In the genomic region with DNA sequence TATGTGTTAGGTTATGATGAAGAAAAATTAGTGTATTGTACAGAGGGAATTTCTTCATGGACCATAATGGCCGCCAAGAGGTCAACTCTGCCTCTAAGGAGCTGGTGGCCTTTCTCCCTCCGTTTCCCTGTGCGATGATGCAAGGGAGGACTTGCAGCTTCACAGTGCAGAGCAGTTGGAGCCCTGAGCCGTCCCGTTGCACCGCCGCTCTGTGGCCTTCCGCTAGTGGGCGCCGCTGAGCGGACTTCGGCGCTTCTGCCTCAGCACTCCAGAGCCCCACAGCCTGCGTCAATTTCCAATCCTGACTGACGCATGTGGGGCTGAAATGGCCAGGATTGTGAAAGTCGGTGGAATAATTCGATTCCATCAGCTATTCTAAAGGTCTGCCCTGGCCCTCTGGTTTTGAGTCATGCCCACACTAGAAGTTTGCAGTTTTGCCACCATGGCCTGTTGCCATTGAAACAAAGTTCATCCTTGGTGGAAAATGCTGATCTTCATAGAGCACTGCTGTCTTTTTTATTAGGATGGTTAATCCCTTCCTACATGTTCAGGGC, we compare ENCODE assay signal across 8 cellular contexts. TPM values are rescaled to one million over a fixed set of nuclear protein-coding genes. Genes with fewer than 3 reads are reported as not detected.
DNase-seq lines count a peak whose midpoint lies in the region; ATAC-seq and TF ChIP-seq lines count a peak whose summit lies in the region.

No MANE protein-coding gene starts in this region.

- H3K4me1 Mint-ChIP-seq in progenitor cell of endocrine pancreas (ENCODE audit: low read depth): no peaks in the 10 kb centered on the region

- ATAC-seq in GM19397 (IDR thresholded peaks at IDR 0.05; ENCODE audit: unreplicated experiment): no peak

- no peaks in the 10 kb centered on the region for H3K36me3 Mint-ChIP-seq in progenitor cell of endocrine pancreas (ENCODE audit: insufficient read depth)

- peak; percentile 32 for DNase-seq in NCI-H748 (lab: John Stamatoyannopoulos, UW; ENCODE audit: unreplicated experiment)
- DNase-seq in NCI-H748 treated with DMSO at 0.1 percent for 48 hours (lab: John Stamatoyannopoulos, UW): no peak
- peak; percentile 85 for DNase-seq in KBM-7
- peak; percentile 71 for DNase-seq in activated CD8-positive, alpha-beta memory T cell treated with anti-CD3 and anti-CD28 coated beads for 24 hours
- DNase-seq in germinal center (ENCODE audit: low spot score): peak; percentile 49
- peak; percentile 67 for DNase-seq in progenitor cell of endocrine pancreas (ENCODE audit: low spot score, unreplicated experiment)
- no peak for DNase-seq in NCI-H446 (lab: John Stamatoyannopoulos, UW)

- no peaks in the 10 kb centered on the region for H3K9me3 Mint-ChIP-seq in progenitor cell of endocrine pancreas (ENCODE audit: low read depth)

- peak; percentile 84 for TF ChIP-seq CTCF in progenitor cell of endocrine pancreas (IDR thresholded peaks at IDR 0.05; ENCODE audit: unreplicated experiment)

- H3K27ac Mint-ChIP-seq in progenitor cell of endocrine pancreas: no peak overlapping the region

- in situ Hi-C loops in KBM-7 (cut with MboI; ENCODE audit: low pct_unique_long_range_greater_than_20kb, low sequenced_read_pairs): no loop called here

- no peak overlapping the region for H3K4me3 Mint-ChIP-seq in progenitor cell of endocrine pancreas (ENCODE audit: low read depth)

- H3K27me3 Mint-ChIP-seq in progenitor cell of endocrine pancreas: peaks cover 36% of the 10 kb centered on the region

RNA-seq across cellular contexts. Expression of a gene that starts 22.7 kb away (rescaled TPM):
- not detected in 2 replicates for total RNA-seq in progenitor cell of endocrine pancreas

RNA-seq across cellular contexts. Expression of a gene that starts 51.3 kb away (rescaled TPM):
- 2.3 and 3.8 TPM in 2 replicates for total RNA-seq in progenitor cell of endocrine pancreas

Comparison
In these comparisons a context has a peak if more than half of its experiments do, and no peak if none do; other contexts are left out.
1. DNase-seq: peak in NCI-H748 (single experiment), KBM-7 (single experiment), activated CD8-positive, alpha-beta memory T cell treated with anti-CD3 and anti-CD28 coated beads for 24 hours (single experiment), germinal center (single experiment) and progenitor cell of endocrine pancreas (single experiment); none in NCI-H748 treated with DMSO at 0.1 percent for 48 hours (single experiment) and NCI-H446 (0 of 2).